Comparison of ENCODE assay signal across 8 cellular contexts in genomic region chr3:9791127-9791526, GRCh38. TPM values are rescaled to one million over a fixed set of nuclear protein-coding genes. Genes with fewer than 3 reads are reported as not detected.
DNase-seq lines count a peak whose midpoint lies in the region; ATAC-seq and TF ChIP-seq lines count a peak whose summit lies in the region.

No MANE protein-coding gene starts in this region.

- H3K4me1 ChIP-seq in fibroblast of lung (ENCODE audit: control insufficient read depth, extremely low read depth, insufficient read depth, low read length) = peaks cover 3% of the 10 kb centered on the region

- H3K9me3 ChIP-seq in fibroblast of lung (ENCODE audit: control insufficient read depth, insufficient read depth, low read depth, low read length) = no peaks in the 10 kb centered on the region

- ATAC-seq in T-cell (replicated peaks in 1 of 4) = no peak
- ATAC-seq in stimulated activated naive B cell treated with anti-CD40 and anti-IgM and Interleukin-4, amounts not matched to agents 10 μg/mL and 1 μg/mL and 100 μg/mL, for 72 hours (replicated peaks) = no peak

- no peak overlapping the region for H3K27ac Mint-ChIP-seq in activated CD4-positive, alpha-beta T cell treated with anti-CD3 and anti-CD28 coated beads, Interleukin-2, amount 10 ng/mL, durations not matched to agents 24 days and 14 days
- H3K27ac Mint-ChIP-seq in T-cell = peak overlapping the region; percentile 57 to 100
- no peak overlapping the region for H3K27ac Mint-ChIP-seq in stimulated activated naive B cell treated with anti-CD40 and anti-IgM and Interleukin-4, amounts not matched to agents 10 μg/mL and 1 μg/mL and 100 μg/mL, for 72 hours

- H2AFZ ChIP-seq in fibroblast of lung (ENCODE audit: low read length) = no peak overlapping the region

- POLR2A ChIA-PET in T-cell (lab: Charles Lee) = interaction anchor here in 1 of 2 donors (0.6 kb wide), 1 partner anchor 461 kb away, joined by 10 read pairs; no protein-coding TSS in a partner anchor

- H3K4me1 Mint-ChIP-seq in activated CD4-positive, alpha-beta T cell treated with anti-CD3 and anti-CD28 coated beads, Interleukin-2, amount 10 ng/mL, durations not matched to agents 24 days and 14 days = peaks cover 55% of the 10 kb centered on the region
- H3K4me1 Mint-ChIP-seq in T-cell = peaks cover 65 to 68% (median 66%) of the 10 kb centered on the region in 3 donors
- peaks cover 37 to 73% of the 10 kb centered on the region in 2 donors for H3K4me1 Mint-ChIP-seq in stimulated activated naive B cell treated with anti-CD40 and anti-IgM and Interleukin-4, amounts not matched to agents 10 μg/mL and 1 μg/mL and 100 μg/mL, for 72 hours

- H3K79me2 ChIP-seq in fibroblast of lung (ENCODE audit: control insufficient read depth, insufficient read depth, low read length) = peaks cover 37% of the 10 kb centered on the region

- no peaks in the 10 kb centered on the region for H3K27me3 ChIP-seq in fibroblast of lung (ENCODE audit: control insufficient read depth, insufficient read depth, low read length)

- CTCF ChIA-PET in T-cell (lab: Charles Lee) = no interaction called here

- no peak overlapping the region for H3K9ac ChIP-seq in fibroblast of lung (ENCODE audit: insufficient read depth, low read length)

- peak overlapping the region in 1 of 4 experiments; percentile 97 for H3K4me3 ChIP-seq in fibroblast of lung (replicated peaks in 1 of 4; ENCODE audit: control extremely low read depth in 1 of 4, insufficient read depth in 1 of 4, low read depth in 3 of 4, low read length in 4 of 4)

- no peak for DNase-seq in activated CD4-positive, alpha-beta T cell treated with anti-CD3 and anti-CD28 coated beads, Interleukin-2, amount 10 ng/mL, durations not matched to agents 24 days and 14 days
- DNase-seq in activated CD4-positive, alpha-beta T cell treated with anti-CD3 and anti-CD28 coated beads, Interleukin-2, amount 50 U/mL, for 48 hours = no peak
- DNase-seq in T-cell (no peak), fibroblast of lung (ENCODE audit: low read depth in 2 of 2) (no peak), NCI-H146 (lab: John Stamatoyannopoulos, UW) (no peak), NCI-H1417 treated with DMSO at 0.1 percent for 48 hours (lab: John Stamatoyannopoulos, UW) (no peak)
- DNase-seq in stimulated activated naive B cell treated with anti-CD40 and anti-IgM and Interleukin-4, amounts not matched to agents 10 μg/mL and 1 μg/mL and 100 μg/mL, for 72 hours = no peak
- no peak for DNase-seq in stimulated activated CD4-positive, alpha-beta T cell treated with anti-CD3 and anti-CD28 coated beads, Interleukin-4, amount 100 ng/mL, for 4 hours

- no peak overlapping the region for H3K27ac ChIP-seq in fibroblast of lung (ENCODE audit: insufficient read depth, low read length)

- H3K27me3 Mint-ChIP-seq in activated CD4-positive, alpha-beta T cell treated with anti-CD3 and anti-CD28 coated beads, Interleukin-2, amount 10 ng/mL, durations not matched to agents 24 days and 14 days = no peaks in the 10 kb centered on the region
- H3K27me3 Mint-ChIP-seq in T-cell = no peaks in the 10 kb centered on the region
- no peaks in the 10 kb centered on the region for H3K27me3 Mint-ChIP-seq in stimulated activated naive B cell treated with anti-CD40 and anti-IgM and Interleukin-4, amounts not matched to agents 10 μg/mL and 1 μg/mL and 100 μg/mL, for 72 hours

- H4K20me1 ChIP-seq in fibroblast of lung (ENCODE audit: control insufficient read depth, extremely low read depth, insufficient read depth, low read length) = no peaks in the 10 kb centered on the region

- peaks cover 59% of the 10 kb centered on the region for H3K36me3 Mint-ChIP-seq in activated CD4-positive, alpha-beta T cell treated with anti-CD3 and anti-CD28 coated beads, Interleukin-2, amount 10 ng/mL, durations not matched to agents 24 days and 14 days (ENCODE audit: low read depth)
- peaks cover 40% of the 10 kb centered on the region for H3K36me3 Mint-ChIP-seq in T-cell
- peaks cover 64 to 76% of the 10 kb centered on the region in 2 donors for H3K36me3 Mint-ChIP-seq in stimulated activated naive B cell treated with anti-CD40 and anti-IgM and Interleukin-4, amounts not matched to agents 10 μg/mL and 1 μg/mL and 100 μg/mL, for 72 hours

- no peak for TF ChIP-seq CTCF in fibroblast of lung (conservative IDR thresholded peaks at IDR 0.05 in 1 of 2, IDR thresholded peaks at IDR 0.05 in 1 of 2; ENCODE audit: low read depth in 1 of 2, low read length in 2 of 2)

- peaks cover 22% of the 10 kb centered on the region for H3K36me3 ChIP-seq in fibroblast of lung (ENCODE audit: control insufficient read depth, insufficient read depth, low read length)

- peak overlapping the region; percentile 94 for H3K4me3 Mint-ChIP-seq in activated CD4-positive, alpha-beta T cell treated with anti-CD3 and anti-CD28 coated beads, Interleukin-2, amount 10 ng/mL, durations not matched to agents 24 days and 14 days
- H3K4me3 Mint-ChIP-seq in T-cell = peak overlapping the region in 2 of 3 donors; percentile 51 to 95
- peak overlapping the region; percentile 89 to 97 for H3K4me3 Mint-ChIP-seq in stimulated activated naive B cell treated with anti-CD40 and anti-IgM and Interleukin-4, amounts not matched to agents 10 μg/mL and 1 μg/mL and 100 μg/mL, for 72 hours

- intact Hi-C loops in activated CD4-positive, alpha-beta T cell treated with anti-CD3 and anti-CD28 coated beads, Interleukin-2, amount 10 ng/mL, durations not matched to agents 24 days and 14 days (cut with micrococcal nuclease) = no loop called here

- H3K9me3 Mint-ChIP-seq in activated CD4-positive, alpha-beta T cell treated with anti-CD3 and anti-CD28 coated beads, Interleukin-2, amount 10 ng/mL, durations not matched to agents 24 days and 14 days = no peaks in the 10 kb centered on the region
- no peaks in the 10 kb centered on the region for H3K9me3 Mint-ChIP-seq in T-cell
- peaks cover 0 to 4% of the 10 kb centered on the region in 2 donors for H3K9me3 Mint-ChIP-seq in stimulated activated naive B cell treated with anti-CD40 and anti-IgM and Interleukin-4, amounts not matched to agents 10 μg/mL and 1 μg/mL and 100 μg/mL, for 72 hours

- H3K4me2 ChIP-seq in fibroblast of lung (ENCODE audit: extremely low read depth, insufficient read depth, low read length) = peak overlapping the region; percentile 86

RNA-seq across cellular contexts. Expression of gene TADA3, which starts 1.1 kb away (rescaled TPM):
- total RNA-seq in activated CD4-positive, alpha-beta T cell treated with anti-CD3 and anti-CD28 coated beads, Interleukin-2, amount 10 ng/mL, durations not matched to agents 24 days and 14 days = 63.4 and 64.6 TPM in 2 replicates
- 10 to 100 TPM; 29.1 to 46.5 (median 41.1) TPM for total RNA-seq in T-cell
- 69.3 and 87.9 TPM in 2 replicates for total RNA-seq in fibroblast of lung
- 51.2 and 64.5 TPM in 2 replicates for polyA plus RNA-seq in fibroblast of lung
- 68.9 and 87.6 TPM in 2 replicates for polyA plus RNA-seq in fibroblast of lung (2012)
- polyA minus RNA-seq in fibroblast of lung (ENCODE audit: low replicate concordance) = 96.1 and 125 TPM in 2 replicates

RNA-seq across cellular contexts. Expression of gene ARPC4, which starts 1.8 kb away (rescaled TPM):
- 263 and 267 TPM in 2 replicates for total RNA-seq in activated CD4-positive, alpha-beta T cell treated with anti-CD3 and anti-CD28 coated beads, Interleukin-2, amount 10 ng/mL, durations not matched to agents 24 days and 14 days
- total RNA-seq in T-cell (100 to 1,000 TPM; 144 to 160 (median 147) TPM), fibroblast of lung (167 and 174 TPM in 2 replicates)
- polyA plus RNA-seq in fibroblast of lung = 307 and 350 TPM in 2 replicates
- 188 and 212 TPM in 2 replicates for polyA plus RNA-seq in fibroblast of lung (2012)
- polyA minus RNA-seq in fibroblast of lung (ENCODE audit: low replicate concordance) = 55.8 and 72.2 TPM in 2 replicates

RNA-seq across cellular contexts. Expression of gene TTLL3, which starts 18.9 kb away (rescaled TPM):
- total RNA-seq in activated CD4-positive, alpha-beta T cell treated with anti-CD3 and anti-CD28 coated beads, Interleukin-2, amount 10 ng/mL, durations not matched to agents 24 days and 14 days = 33.2 and 37.7 TPM in 2 replicates
- total RNA-seq in T-cell (10 to 100 TPM; 59.8 to 94.9 (median 67.4) TPM), fibroblast of lung (10.0 and 14.9 TPM in 2 replicates)
- 11.3 and 16.1 TPM in 2 replicates for polyA plus RNA-seq in fibroblast of lung
- 8.0 and 11.6 TPM in 2 replicates for polyA plus RNA-seq in fibroblast of lung (2012)
- 15.7 and 39.9 TPM in 2 replicates for polyA minus RNA-seq in fibroblast of lung (ENCODE audit: low replicate concordance)

RNA-seq across cellular contexts. Expression of gene CAMK1, which starts 21.4 kb away (rescaled TPM):
- 81.0 and 83.7 TPM in 2 replicates for total RNA-seq in activated CD4-positive, alpha-beta T cell treated with anti-CD3 and anti-CD28 coated beads, Interleukin-2, amount 10 ng/mL, durations not matched to agents 24 days and 14 days
- total RNA-seq in T-cell (1 to 10 TPM; 1.1 to 1.7 (median 1.3) TPM), fibroblast of lung (55.2 and 64.2 TPM in 2 replicates)
- polyA plus RNA-seq in fibroblast of lung = 27.7 and 37.0 TPM in 2 replicates
- 37.0 and 60.0 TPM in 2 replicates for polyA plus RNA-seq in fibroblast of lung (2012)
- polyA minus RNA-seq in fibroblast of lung (ENCODE audit: low replicate concordance) = 26.4 and 48.8 TPM in 2 replicates

RNA-seq across cellular contexts. Expression of gene OGG1, which starts 41.4 kb away (rescaled TPM):
- total RNA-seq in activated CD4-positive, alpha-beta T cell treated with anti-CD3 and anti-CD28 coated beads, Interleukin-2, amount 10 ng/mL, durations not matched to agents 24 days and 14 days = 37.0 and 41.1 TPM in 2 replicates
- total RNA-seq in T-cell (10 to 100 TPM; 18.3 to 41.3 (median 38.1) TPM), fibroblast of lung (23.6 and 24.4 TPM in 2 replicates)
- 20.1 and 22.2 TPM in 2 replicates for polyA plus RNA-seq in fibroblast of lung
- polyA plus RNA-seq in fibroblast of lung (2012) = 20.5 and 22.7 TPM in 2 replicates
- polyA minus RNA-seq in fibroblast of lung (ENCODE audit: low replicate concordance) = 57.1 and 85.8 TPM in 2 replicates

Comparison
In these comparisons a context has a peak if more than half of its experiments do, and no peak if none do; other contexts are left out.
1. H3K27ac Mint-ChIP-seq: peak in T-cell (2 of 2); none in activated CD4-positive, alpha-beta T cell treated with anti-CD3 and anti-CD28 coated beads, Interleukin-2, amount 10 ng/mL, durations not matched to agents 24 days and 14 days (single experiment) and stimulated activated naive B cell treated with anti-CD40 and anti-IgM and Interleukin-4, amounts not matched to agents 10 μg/mL and 1 μg/mL and 100 μg/mL, for 72 hours (single experiment).
2. Peak in every context shown above with its lines, with median percentiles within 50 percentile points of each other: H3K4me3 Mint-ChIP-seq.